Comparison of ENCODE assay signal across 1 cellular context in the genomic region with DNA sequence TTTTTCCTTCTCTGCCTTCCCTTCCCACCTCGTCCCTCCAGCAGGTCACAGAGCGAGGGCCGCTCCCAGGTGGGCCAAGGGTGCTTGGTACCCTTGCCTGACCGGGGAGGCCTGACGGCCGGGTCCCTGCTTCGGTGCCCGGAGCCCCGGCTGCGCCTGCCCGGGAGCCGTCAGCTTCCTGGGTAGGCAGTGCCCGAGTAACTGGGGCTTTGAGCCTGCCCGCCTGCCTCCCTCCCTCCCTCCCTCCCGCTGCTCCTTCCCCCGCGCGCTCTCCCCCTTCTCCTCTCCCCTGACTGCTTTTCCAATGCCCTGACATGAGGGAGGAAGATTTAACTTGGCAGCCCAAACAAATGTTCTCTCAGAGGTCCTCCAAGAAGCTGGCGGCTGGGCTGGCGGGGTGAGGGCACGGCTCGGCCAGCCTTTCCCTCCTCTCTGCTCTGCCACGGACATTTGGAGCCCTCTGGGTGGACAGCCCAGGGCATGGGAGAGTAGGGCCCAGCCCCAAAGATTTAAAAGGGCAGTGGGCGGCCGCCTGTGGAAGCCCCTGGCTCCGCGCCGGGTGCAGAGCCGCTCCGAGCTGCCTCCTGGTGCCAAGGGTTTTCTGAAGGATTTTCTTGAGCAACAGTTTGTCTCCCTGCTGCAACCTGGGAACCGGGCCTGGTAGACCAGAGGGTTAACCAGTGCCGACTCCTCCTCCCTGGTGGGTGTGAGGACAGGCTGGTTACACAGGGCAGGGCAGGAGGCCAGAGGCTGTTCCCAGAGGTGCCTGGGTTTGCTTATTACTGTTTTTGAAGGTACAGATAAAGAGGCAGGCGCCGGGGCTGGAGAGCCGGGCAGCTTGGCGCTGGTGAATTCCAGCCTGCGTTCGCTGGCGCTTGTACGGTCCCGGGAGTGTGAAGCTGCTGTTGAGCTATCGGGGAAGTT.
TF ChIP-seq lines count a peak whose summit lies in the region.

No MANE protein-coding gene starts in this region.

TF ChIP-seq in HepG2, 621 proteins besides CTCF, POLR2A, EP300 and RAD21 (continued from another document and continues in another):
- TF ChIP-seq, protein P1, sequence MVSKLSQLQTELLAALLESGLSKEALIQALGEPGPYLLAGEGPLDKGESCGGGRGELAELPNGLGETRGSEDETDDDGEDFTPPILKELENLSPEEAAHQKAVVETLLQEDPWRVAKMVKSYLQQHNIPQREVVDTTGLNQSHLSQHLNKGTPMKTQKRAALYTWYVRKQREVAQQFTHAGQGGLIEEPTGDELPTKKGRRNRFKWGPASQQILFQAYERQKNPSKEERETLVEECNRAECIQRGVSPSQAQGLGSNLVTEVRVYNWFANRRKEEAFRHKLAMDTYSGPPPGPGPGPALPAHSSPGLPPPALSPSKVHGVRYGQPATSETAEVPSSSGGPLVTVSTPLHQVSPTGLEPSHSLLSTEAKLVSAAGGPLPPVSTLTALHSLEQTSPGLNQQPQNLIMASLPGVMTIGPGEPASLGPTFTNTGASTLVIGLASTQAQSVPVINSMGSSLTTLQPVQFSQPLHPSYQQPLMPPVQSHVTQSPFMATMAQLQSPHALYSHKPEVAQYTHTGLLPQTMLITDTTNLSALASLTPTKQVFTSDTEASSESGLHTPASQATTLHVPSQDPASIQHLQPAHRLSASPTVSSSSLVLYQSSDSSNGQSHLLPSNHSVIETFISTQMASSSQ (IDR thresholded peaks at IDR 0.05; ENCODE audit: low read depth): no peak
- TF ChIP-seq, protein P1 (CRISPR knock-in tag; IDR thresholded peaks at IDR 0.05; ENCODE audit: borderline replicate concordance): no peak; the same call in 1 of the 2 replicates
- TF ChIP-seq, protein P2, sequence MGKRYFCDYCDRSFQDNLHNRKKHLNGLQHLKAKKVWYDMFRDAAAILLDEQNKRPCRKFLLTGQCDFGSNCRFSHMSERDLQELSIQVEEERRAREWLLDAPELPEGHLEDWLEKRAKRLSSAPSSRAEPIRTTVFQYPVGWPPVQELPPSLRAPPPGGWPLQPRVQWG (CRISPR knock-in tag; IDR thresholded peaks at IDR 0.05; ENCODE audit: borderline replicate concordance, low read depth): no peak
- no peak for TF ChIP-seq TCF7L2 (IDR thresholded peaks at IDR 0.05; ENCODE audit: low read depth, low read length)
- TF ChIP-seq, protein P3, sequence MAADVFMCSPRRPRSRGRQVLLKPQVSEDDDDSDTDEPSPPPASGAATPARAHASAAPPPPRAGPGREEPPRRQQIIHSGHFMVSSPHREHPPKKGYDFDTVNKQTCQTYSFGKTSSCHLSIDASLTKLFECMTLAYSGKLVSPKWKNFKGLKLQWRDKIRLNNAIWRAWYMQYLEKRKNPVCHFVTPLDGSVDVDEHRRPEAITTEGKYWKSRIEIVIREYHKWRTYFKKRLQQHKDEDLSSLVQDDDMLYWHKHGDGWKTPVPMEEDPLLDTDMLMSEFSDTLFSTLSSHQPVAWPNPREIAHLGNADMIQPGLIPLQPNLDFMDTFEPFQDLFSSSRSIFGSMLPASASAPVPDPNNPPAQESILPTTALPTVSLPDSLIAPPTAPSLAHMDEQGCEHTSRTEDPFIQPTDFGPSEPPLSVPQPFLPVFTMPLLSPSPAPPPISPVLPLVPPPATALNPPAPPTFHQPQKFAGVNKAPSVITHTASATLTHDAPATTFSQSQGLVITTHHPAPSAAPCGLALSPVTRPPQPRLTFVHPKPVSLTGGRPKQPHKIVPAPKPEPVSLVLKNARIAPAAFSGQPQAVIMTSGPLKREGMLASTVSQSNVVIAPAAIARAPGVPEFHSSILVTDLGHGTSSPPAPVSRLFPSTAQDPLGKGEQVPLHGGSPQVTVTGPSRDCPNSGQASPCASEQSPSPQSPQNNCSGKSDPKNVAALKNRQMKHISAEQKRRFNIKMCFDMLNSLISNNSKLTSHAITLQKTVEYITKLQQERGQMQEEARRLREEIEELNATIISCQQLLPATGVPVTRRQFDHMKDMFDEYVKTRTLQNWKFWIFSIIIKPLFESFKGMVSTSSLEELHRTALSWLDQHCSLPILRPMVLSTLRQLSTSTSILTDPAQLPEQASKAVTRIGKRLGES (CRISPR knock-in tag; IDR thresholded peaks at IDR 0.05; ENCODE audit: borderline replicate concordance): no peak
- TF ChIP-seq, protein P4, sequence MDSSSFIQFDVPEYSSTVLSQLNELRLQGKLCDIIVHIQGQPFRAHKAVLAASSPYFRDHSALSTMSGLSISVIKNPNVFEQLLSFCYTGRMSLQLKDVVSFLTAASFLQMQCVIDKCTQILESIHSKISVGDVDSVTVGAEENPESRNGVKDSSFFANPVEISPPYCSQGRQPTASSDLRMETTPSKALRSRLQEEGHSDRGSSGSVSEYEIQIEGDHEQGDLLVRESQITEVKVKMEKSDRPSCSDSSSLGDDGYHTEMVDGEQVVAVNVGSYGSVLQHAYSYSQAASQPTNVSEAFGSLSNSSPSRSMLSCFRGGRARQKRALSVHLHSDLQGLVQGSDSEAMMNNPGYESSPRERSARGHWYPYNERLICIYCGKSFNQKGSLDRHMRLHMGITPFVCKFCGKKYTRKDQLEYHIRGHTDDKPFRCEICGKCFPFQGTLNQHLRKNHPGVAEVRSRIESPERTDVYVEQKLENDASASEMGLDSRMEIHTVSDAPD (CRISPR knock-in tag; IDR thresholded peaks at IDR 0.05): 0 out of 2 replicates have a peak, but pooled peaks have one; percentile 44
- no peak for TF ChIP-seq MAFF (IDR thresholded peaks at IDR 0.05; ENCODE audit: low read depth, low read length)
- TF ChIP-seq, protein P5, sequence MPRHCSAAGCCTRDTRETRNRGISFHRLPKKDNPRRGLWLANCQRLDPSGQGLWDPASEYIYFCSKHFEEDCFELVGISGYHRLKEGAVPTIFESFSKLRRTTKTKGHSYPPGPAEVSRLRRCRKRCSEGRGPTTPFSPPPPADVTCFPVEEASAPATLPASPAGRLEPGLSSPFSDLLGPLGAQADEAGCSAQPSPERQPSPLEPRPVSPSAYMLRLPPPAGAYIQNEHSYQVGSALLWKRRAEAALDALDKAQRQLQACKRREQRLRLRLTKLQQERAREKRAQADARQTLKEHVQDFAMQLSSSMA (CRISPR knock-in tag; IDR thresholded peaks at IDR 0.05): 0 out of 2 replicates have a peak, but pooled peaks have one; percentile 40
- TF ChIP-seq, protein P6, sequence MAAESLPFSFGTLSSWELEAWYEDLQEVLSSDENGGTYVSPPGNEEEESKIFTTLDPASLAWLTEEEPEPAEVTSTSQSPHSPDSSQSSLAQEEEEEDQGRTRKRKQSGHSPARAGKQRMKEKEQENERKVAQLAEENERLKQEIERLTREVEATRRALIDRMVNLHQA (CRISPR knock-in tag; IDR thresholded peaks at IDR 0.05): no peak
- peak; percentile 23; the same call in 1 of the 2 replicates for TF ChIP-seq ZNF263 (CRISPR knock-in tag; IDR thresholded peaks at IDR 0.05)
- no peak for TF ChIP-seq KMT2B (CRISPR knock-in tag; IDR thresholded peaks at IDR 0.05)
- TF ChIP-seq, protein P7, sequence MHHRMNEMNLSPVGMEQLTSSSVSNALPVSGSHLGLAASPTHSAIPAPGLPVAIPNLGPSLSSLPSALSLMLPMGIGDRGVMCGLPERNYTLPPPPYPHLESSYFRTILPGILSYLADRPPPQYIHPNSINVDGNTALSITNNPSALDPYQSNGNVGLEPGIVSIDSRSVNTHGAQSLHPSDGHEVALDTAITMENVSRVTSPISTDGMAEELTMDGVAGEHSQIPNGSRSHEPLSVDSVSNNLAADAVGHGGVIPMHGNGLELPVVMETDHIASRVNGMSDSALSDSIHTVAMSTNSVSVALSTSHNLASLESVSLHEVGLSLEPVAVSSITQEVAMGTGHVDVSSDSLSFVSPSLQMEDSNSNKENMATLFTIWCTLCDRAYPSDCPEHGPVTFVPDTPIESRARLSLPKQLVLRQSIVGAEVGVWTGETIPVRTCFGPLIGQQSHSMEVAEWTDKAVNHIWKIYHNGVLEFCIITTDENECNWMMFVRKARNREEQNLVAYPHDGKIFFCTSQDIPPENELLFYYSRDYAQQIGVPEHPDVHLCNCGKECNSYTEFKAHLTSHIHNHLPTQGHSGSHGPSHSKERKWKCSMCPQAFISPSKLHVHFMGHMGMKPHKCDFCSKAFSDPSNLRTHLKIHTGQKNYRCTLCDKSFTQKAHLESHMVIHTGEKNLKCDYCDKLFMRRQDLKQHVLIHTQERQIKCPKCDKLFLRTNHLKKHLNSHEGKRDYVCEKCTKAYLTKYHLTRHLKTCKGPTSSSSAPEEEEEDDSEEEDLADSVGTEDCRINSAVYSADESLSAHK (CRISPR knock-in tag; IDR thresholded peaks at IDR 0.05; ENCODE audit: borderline replicate concordance): no peak
- TF ChIP-seq ZNF615 (CRISPR knock-in tag; IDR thresholded peaks at IDR 0.05; ENCODE audit: borderline replicate concordance): no peak
- TF ChIP-seq FOXP1 (IDR thresholded peaks at IDR 0.05): no peak
- TF ChIP-seq FOXP1 (CRISPR knock-in tag; IDR thresholded peaks at IDR 0.05): peak; percentile 26; the same call in 1 of the 2 replicates
- no peak for TF ChIP-seq ZFYVE20 (CRISPR knock-in tag; IDR thresholded peaks at IDR 0.05; ENCODE audit: borderline replicate concordance, low read depth)
- no peak for TF ChIP-seq PHF5A (CRISPR knock-in tag; IDR thresholded peaks at IDR 0.05; ENCODE audit: low read depth, unreplicated experiment)
- TF ChIP-seq, protein P8, sequence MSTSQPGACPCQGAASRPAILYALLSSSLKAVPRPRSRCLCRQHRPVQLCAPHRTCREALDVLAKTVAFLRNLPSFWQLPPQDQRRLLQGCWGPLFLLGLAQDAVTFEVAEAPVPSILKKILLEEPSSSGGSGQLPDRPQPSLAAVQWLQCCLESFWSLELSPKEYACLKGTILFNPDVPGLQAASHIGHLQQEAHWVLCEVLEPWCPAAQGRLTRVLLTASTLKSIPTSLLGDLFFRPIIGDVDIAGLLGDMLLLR (CRISPR knock-in tag; IDR thresholded peaks at IDR 0.05): no peak
- TF ChIP-seq THAP11 (CRISPR knock-in tag; IDR thresholded peaks at IDR 0.05): no peak
- TF ChIP-seq ZNF547 (CRISPR knock-in tag; IDR thresholded peaks at IDR 0.05): no peak
- TF ChIP-seq, protein P9, sequence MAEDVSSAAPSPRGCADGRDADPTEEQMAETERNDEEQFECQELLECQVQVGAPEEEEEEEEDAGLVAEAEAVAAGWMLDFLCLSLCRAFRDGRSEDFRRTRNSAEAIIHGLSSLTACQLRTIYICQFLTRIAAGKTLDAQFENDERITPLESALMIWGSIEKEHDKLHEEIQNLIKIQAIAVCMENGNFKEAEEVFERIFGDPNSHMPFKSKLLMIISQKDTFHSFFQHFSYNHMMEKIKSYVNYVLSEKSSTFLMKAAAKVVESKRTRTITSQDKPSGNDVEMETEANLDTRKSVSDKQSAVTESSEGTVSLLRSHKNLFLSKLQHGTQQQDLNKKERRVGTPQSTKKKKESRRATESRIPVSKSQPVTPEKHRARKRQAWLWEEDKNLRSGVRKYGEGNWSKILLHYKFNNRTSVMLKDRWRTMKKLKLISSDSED (CRISPR knock-in tag; IDR thresholded peaks at IDR 0.05): no peak
- no peak for TF ChIP-seq CENPT (CRISPR knock-in tag; IDR thresholded peaks at IDR 0.05; ENCODE audit: low read depth)
- no peak for TF ChIP-seq ZNF781 (CRISPR knock-in tag; IDR thresholded peaks at IDR 0.05; ENCODE audit: borderline replicate concordance, not compliant biosample characterization)
- TF ChIP-seq ZNF746 (CRISPR knock-in tag; IDR thresholded peaks at IDR 0.05): peak; percentile 63
- peak; percentile 70 for TF ChIP-seq RXRA (CRISPR knock-in tag; IDR thresholded peaks at IDR 0.05)
- TF ChIP-seq MIER3 (CRISPR knock-in tag; IDR thresholded peaks at IDR 0.05; ENCODE audit: borderline replicate concordance): no peak
- peak; percentile 28; the same call in 1 of the 2 replicates for TF ChIP-seq HMG20B (CRISPR knock-in tag; conservative IDR thresholded peaks at IDR 0.05)
- TF ChIP-seq ZNF501 (CRISPR knock-in tag; IDR thresholded peaks at IDR 0.05): peak; percentile 33; the same call in 1 of the 2 replicates
- no peak for TF ChIP-seq NAIF1 (CRISPR knock-in tag; IDR thresholded peaks at IDR 0.05; ENCODE audit: borderline replicate concordance)
- TF ChIP-seq MEIS2 (CRISPR knock-in tag; IDR thresholded peaks at IDR 0.05): peak; percentile 71
- TF ChIP-seq, protein P10, sequence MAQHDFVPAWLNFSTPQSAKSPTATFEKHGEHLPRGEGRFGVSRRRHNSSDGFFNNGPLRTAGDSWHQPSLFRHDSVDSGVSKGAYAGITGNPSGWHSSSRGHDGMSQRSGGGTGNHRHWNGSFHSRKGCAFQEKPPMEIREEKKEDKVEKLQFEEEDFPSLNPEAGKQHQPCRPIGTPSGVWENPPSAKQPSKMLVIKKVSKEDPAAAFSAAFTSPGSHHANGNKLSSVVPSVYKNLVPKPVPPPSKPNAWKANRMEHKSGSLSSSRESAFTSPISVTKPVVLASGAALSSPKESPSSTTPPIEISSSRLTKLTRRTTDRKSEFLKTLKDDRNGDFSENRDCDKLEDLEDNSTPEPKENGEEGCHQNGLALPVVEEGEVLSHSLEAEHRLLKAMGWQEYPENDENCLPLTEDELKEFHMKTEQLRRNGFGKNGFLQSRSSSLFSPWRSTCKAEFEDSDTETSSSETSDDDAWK (CRISPR knock-in tag; IDR thresholded peaks at IDR 0.05): no peak
- TF ChIP-seq, protein P11, sequence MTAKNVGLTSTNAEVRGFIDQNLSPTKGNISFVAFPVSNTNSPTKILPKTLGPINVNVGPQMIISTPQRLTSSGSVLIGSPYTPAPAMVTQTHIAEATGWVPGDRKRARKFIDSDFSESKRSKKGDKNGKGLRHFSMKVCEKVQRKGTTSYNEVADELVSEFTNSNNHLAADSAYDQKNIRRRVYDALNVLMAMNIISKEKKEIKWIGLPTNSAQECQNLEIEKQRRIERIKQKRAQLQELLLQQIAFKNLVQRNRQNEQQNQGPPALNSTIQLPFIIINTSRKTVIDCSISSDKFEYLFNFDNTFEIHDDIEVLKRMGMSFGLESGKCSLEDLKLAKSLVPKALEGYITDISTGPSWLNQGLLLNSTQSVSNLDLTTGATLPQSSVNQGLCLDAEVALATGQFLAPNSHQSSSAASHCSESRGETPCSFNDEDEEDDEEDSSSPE (CRISPR knock-in tag; IDR thresholded peaks at IDR 0.05): no peak; the same call in 1 of the 2 replicates
- TF ChIP-seq, protein P12, sequence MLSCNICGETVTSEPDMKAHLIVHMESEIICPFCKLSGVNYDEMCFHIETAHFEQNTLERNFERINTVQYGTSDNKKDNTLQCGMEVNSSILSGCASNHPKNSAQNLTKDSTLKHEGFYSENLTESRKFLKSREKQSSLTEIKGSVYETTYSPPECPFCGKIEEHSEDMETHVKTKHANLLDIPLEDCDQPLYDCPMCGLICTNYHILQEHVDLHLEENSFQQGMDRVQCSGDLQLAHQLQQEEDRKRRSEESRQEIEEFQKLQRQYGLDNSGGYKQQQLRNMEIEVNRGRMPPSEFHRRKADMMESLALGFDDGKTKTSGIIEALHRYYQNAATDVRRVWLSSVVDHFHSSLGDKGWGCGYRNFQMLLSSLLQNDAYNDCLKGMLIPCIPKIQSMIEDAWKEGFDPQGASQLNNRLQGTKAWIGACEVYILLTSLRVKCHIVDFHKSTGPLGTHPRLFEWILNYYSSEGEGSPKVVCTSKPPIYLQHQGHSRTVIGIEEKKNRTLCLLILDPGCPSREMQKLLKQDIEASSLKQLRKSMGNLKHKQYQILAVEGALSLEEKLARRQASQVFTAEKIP (CRISPR knock-in tag; IDR thresholded peaks at IDR 0.05; ENCODE audit: borderline replicate concordance): no peak
- TF ChIP-seq ZNF720 (CRISPR knock-in tag; IDR thresholded peaks at IDR 0.05): no peak
